Comparison of ENCODE assay signal across 25 cellular contexts in genomic region chr12:68780731-68781130, GRCh38. TPM values are rescaled to one million over a fixed set of nuclear protein-coding genes. Genes with fewer than 3 reads are reported as not detected.
A peak's percentile ranks its signal among the peaks of the same experiment; 100 is the strongest.
DNase-seq lines count a peak whose midpoint lies in the region; ATAC-seq, FAIRE-seq and TF ChIP-seq lines count a peak whose summit lies in the region.
"Had no signal": no experiment of that assay in that cellular context is flagged by ENCODE, and none has a peak within 500 bp of the region (broad histone marks: within the 10 kb centered on the region; RNA-seq: fewer than 3 reads in every experiment).

No MANE protein-coding gene starts in this region.

- H3K9ac ChIP-seq in keratinocyte (ENCODE audit: control insufficient read depth, extremely low read depth, insufficient read depth, low read length) = no peak overlapping the region
- no peak overlapping the region for H3K9ac ChIP-seq in smooth muscle cell (ENCODE audit: low read depth)
- H3K9ac ChIP-seq: neural progenitor cell had no signal

- H3F3A ChIP-seq in GM23338 (replicated peaks; ENCODE audit: low read depth) (no peaks in the 10 kb centered on the region), smooth muscle cell (ENCODE audit: low read depth) (no peaks in the 10 kb centered on the region)

- no peaks in the 10 kb centered on the region for H3K79me2 ChIP-seq in GM23338 (replicated peaks; ENCODE audit: insufficient read depth)
- no peaks in the 10 kb centered on the region for H3K79me2 ChIP-seq in keratinocyte (ENCODE audit: control insufficient read depth, insufficient read depth, low read length)
- no peaks in the 10 kb centered on the region for H3K79me2 ChIP-seq in smooth muscle cell (ENCODE audit: low read depth)

- H3K4me1 Mint-ChIP-seq in GM23338 = 0 out of 3 replicates have a peak, but pooled peaks cover 2% of the 10 kb centered on the region
- no peaks in the 10 kb centered on the region for H3K4me1 Mint-ChIP-seq in activated naive CD4-positive, alpha-beta T cell treated with anti-CD3 and anti-CD28 coated beads for 36 hours (ENCODE audit: low read depth)
- H3K4me1 Mint-ChIP-seq: activated naive CD4-positive, alpha-beta T cell treated with anti-CD3 and anti-CD28 coated beads, Interleukin-2, amount 10 ng/mL, durations not matched to agents 7 days and 5 days had no signal

- H3K36me3 Mint-ChIP-seq in GM23338 (ENCODE audit: low read depth) = no peaks in the 10 kb centered on the region; the same call in 2 of the 3 replicates
- H3K36me3 Mint-ChIP-seq in activated naive CD4-positive, alpha-beta T cell treated with anti-CD3 and anti-CD28 coated beads for 36 hours (ENCODE audit: low read depth) = no peaks in the 10 kb centered on the region
- H3K36me3 Mint-ChIP-seq: neural progenitor cell had no signal

- intact Hi-C loops in lower lobe of right lung (cut with DNase I) = no loop called here
- intact Hi-C loops in activated naive CD4-positive, alpha-beta T cell treated with anti-CD3 and anti-CD28 coated beads for 36 hours (cut with micrococcal nuclease) = no loop called here

- H3K27me3 ChIP-seq in GM23338 (ENCODE audit: insufficient read depth) = no peaks in the 10 kb centered on the region
- H3K27me3 ChIP-seq in keratinocyte (ENCODE audit: control insufficient read depth, extremely low read depth, insufficient read depth, low read length) = no peaks in the 10 kb centered on the region
- no peaks in the 10 kb centered on the region for H3K27me3 ChIP-seq in smooth muscle cell (ENCODE audit: low read depth)
- H3K27me3 ChIP-seq in lower lobe of right lung (ENCODE audit: low read depth) = no peaks in the 10 kb centered on the region
- H3K27me3 ChIP-seq: gastroesophageal sphincter, neural progenitor cell, Peyer's patch had no signal

- CTCF ChIA-PET in activated naive CD4-positive, alpha-beta T cell treated with anti-CD3 and anti-CD28 coated beads for 36 hours (lab: Charles Lee) = no interaction called here

- no peaks in the 10 kb centered on the region for H3K9me2 ChIP-seq in GM23338 (ENCODE audit: insufficient read depth)

- H3K9me3 ChIP-seq in keratinocyte (ENCODE audit: control insufficient read depth, low read depth, low read length) = no peaks in the 10 kb centered on the region
- H3K9me3 ChIP-seq in smooth muscle cell (replicated peaks; ENCODE audit: low read depth) = no peaks in the 10 kb centered on the region
- H3K9me3 ChIP-seq in lower lobe of right lung = no peaks in the 10 kb centered on the region
- H3K9me3 ChIP-seq: gastroesophageal sphincter, HAP-1, Peyer's patch had no signal

- no peak overlapping the region for H2AFZ ChIP-seq in GM23338
- H2AFZ ChIP-seq in keratinocyte (ENCODE audit: control insufficient read depth, low read length) = peak overlapping the region; percentile 74
- H2AFZ ChIP-seq in smooth muscle cell (ENCODE audit: low read depth) = no peak overlapping the region
- H2AFZ ChIP-seq: neural progenitor cell had no signal

- no peak overlapping the region for H3K27ac Mint-ChIP-seq in GM23338
- no peak overlapping the region for H3K27ac Mint-ChIP-seq in activated naive CD4-positive, alpha-beta T cell treated with anti-CD3 and anti-CD28 coated beads for 36 hours
- H3K27ac Mint-ChIP-seq: activated naive CD4-positive, alpha-beta T cell treated with anti-CD3 and anti-CD28 coated beads, Interleukin-2, amount 10 ng/mL, durations not matched to agents 7 days and 5 days; endodermal cell; neural progenitor cell had no signal

- WGBS in smooth muscle cell (ENCODE audit: low lambda C conversion rate) = 56% methylated on average over 6 of the region's 6 CpGs

- H3K4me2 ChIP-seq in GM23338 = no peak overlapping the region
- H3K4me2 ChIP-seq in keratinocyte (ENCODE audit: control insufficient read depth, extremely low read depth, insufficient read depth, low read depth, low read length) = no peak overlapping the region
- H3K4me2 ChIP-seq in smooth muscle cell = no peak overlapping the region
- H3K4me2 ChIP-seq: neural progenitor cell had no signal

- H3K9me1 ChIP-seq in keratinocyte (ENCODE audit: control insufficient read depth, extremely low read depth, insufficient read depth, low read length) = no peaks in the 10 kb centered on the region

- H3K27ac ChIP-seq in GM23338 (ENCODE audit: low read depth) = no peak overlapping the region
- H3K27ac ChIP-seq in caudate nucleus (ENCODE audit: low read depth, low read length) = peak overlapping the region; percentile 22
- H3K27ac ChIP-seq in keratinocyte (ENCODE audit: control insufficient read depth, insufficient read depth, low read length) = no peak overlapping the region
- H3K27ac ChIP-seq in smooth muscle cell (ENCODE audit: low read depth) = peak overlapping the region; percentile 51
- H3K27ac ChIP-seq in lower lobe of right lung = no peak overlapping the region
- H3K27ac ChIP-seq: neural progenitor cell, Peyer's patch had no signal

- no peak for FAIRE-seq in keratinocyte (lab: Jason Lieb, UNC)
- FAIRE-seq: K562 had no signal

- TF ChIP-seq CTCF in GM23338 (conservative IDR thresholded peaks at IDR 0.05; ENCODE audit: low read depth in 2 of 2) = no peak
- no peak for TF ChIP-seq CTCF in keratinocyte (optimal IDR thresholded peaks at IDR 0.05 in 1 of 3, IDR thresholded peaks at IDR 0.05 in 1 of 3, conservative IDR thresholded peaks at IDR 0.05 in 1 of 3; ENCODE audit: extremely low read depth in 1 of 3, insufficient read depth in 2 of 3, low read length in 3 of 3)
- no peak for TF ChIP-seq CTCF in smooth muscle cell (IDR thresholded peaks at IDR 0.05; ENCODE audit: borderline replicate concordance, insufficient read depth, poor library complexity, severe bottlenecking)
- TF ChIP-seq CTCF in lower lobe of right lung (IDR thresholded peaks at IDR 0.05) = no peak
- no peak for TF ChIP-seq CTCF in GM10266 (IDR thresholded peaks at IDR 0.05; ENCODE audit: control insufficient read depth, insufficient read depth, low read depth, missing control alignments)

- no peaks in the 10 kb centered on the region for H3K9me3 Mint-ChIP-seq in GM23338
- H3K9me3 Mint-ChIP-seq in activated naive CD4-positive, alpha-beta T cell treated with anti-CD3 and anti-CD28 coated beads for 36 hours = no peaks in the 10 kb centered on the region
- H3K9me3 Mint-ChIP-seq: activated naive CD4-positive, alpha-beta T cell treated with anti-CD3 and anti-CD28 coated beads, Interleukin-2, amount 10 ng/mL, durations not matched to agents 7 days and 5 days; endodermal cell; neural progenitor cell had no signal

- no peaks in the 10 kb centered on the region for H3K36me3 ChIP-seq in GM23338 (ENCODE audit: insufficient read depth)
- no peaks in the 10 kb centered on the region for H3K36me3 ChIP-seq in keratinocyte (ENCODE audit: control insufficient read depth in 2 of 2, extremely low read depth in 1 of 2, insufficient read depth in 2 of 2, low read length in 2 of 2)
- H3K36me3 ChIP-seq in smooth muscle cell (ENCODE audit: low read depth) = no peaks in the 10 kb centered on the region
- H3K36me3 ChIP-seq in lower lobe of right lung = no peaks in the 10 kb centered on the region
- H3K36me3 ChIP-seq: HAP-1, neural progenitor cell, Peyer's patch had no signal

- ATAC-seq in GM23338 (peak; percentile 32; the same call in 2 of the 3 replicates), lower lobe of right lung (no peak)
- ATAC-seq: gastroesophageal sphincter; K562; stimulated activated naive CD8-positive, alpha-beta T cell treated with anti-CD3 and anti-CD28 coated beads, Interleukin-15, Interleukin-2, amounts not matched to agents 100 U/mL and 50 U/mL, for 24 hours had no signal

- DNase-seq in GM23338 (ENCODE audit: low spot score) = no peak
- no peak for DNase-seq in caudate nucleus (lab: John Stamatoyannopoulos, UW)
- DNase-seq in keratinocyte (ENCODE audit: low read depth, low spot score) = no peak
- no peak for DNase-seq in smooth muscle cell (lab: John Stamatoyannopoulos, UW; ENCODE audit: unreplicated experiment)
- DNase-seq in lower lobe of right lung = no peak
- DNase-seq in activated naive CD4-positive, alpha-beta T cell treated with anti-CD3 and anti-CD28 coated beads for 36 hours = no peak
- no peak for DNase-seq in GM10266 (ENCODE audit: extremely low spot score)
- DNase-seq: activated CD4-positive, alpha-beta T cell treated with anti-CD3 and anti-CD28 coated beads, Interleukin-2, amount 50 U/mL, for 48 hours; activated naive CD4-positive, alpha-beta T cell treated with anti-CD3 and anti-CD28 coated beads, Interleukin-2, amount 10 ng/mL, durations not matched to agents 7 days and 5 days; amygdala; endodermal cell; GDM1; NCI-H1105; NCI-H187 treated with DMSO at 0.1 percent for 48 hours; NCI-H526; Peyer's patch; SHP77 treated with DMSO at 0.1 percent for 48 hours; stimulated activated CD4-positive, alpha-beta T cell treated with anti-CD3 and anti-CD28 coated beads, Interleukin-15, amount 100 ng/mL, for 24 hours; stimulated activated naive CD8-positive, alpha-beta T cell treated with anti-CD3 and anti-CD28 coated beads, Interleukin-15, Interleukin-2, amounts not matched to agents 100 U/mL and 50 U/mL, for 24 hours; SW 1271; T1000 had no signal

- dilution Hi-C loops in keratinocyte (cut with MboI; ENCODE audit: extremely low pct_ligation_motif_present, low sequenced_read_pairs) = no loop called here

- no peak overlapping the region for H3K4me3 Mint-ChIP-seq in GM23338
- H3K4me3 Mint-ChIP-seq in activated naive CD4-positive, alpha-beta T cell treated with anti-CD3 and anti-CD28 coated beads for 36 hours = no peak overlapping the region
- H3K4me3 Mint-ChIP-seq: activated naive CD4-positive, alpha-beta T cell treated with anti-CD3 and anti-CD28 coated beads, Interleukin-2, amount 10 ng/mL, durations not matched to agents 7 days and 5 days; endodermal cell; neural progenitor cell had no signal

- peaks cover 7% of the 10 kb centered on the region for H3K27me3 Mint-ChIP-seq in GM23338 (ENCODE audit: insufficient read depth, low read depth, poor library complexity)
- H3K27me3 Mint-ChIP-seq in activated naive CD4-positive, alpha-beta T cell treated with anti-CD3 and anti-CD28 coated beads for 36 hours (ENCODE audit: low read depth) = no peaks in the 10 kb centered on the region
- H3K27me3 Mint-ChIP-seq: activated naive CD4-positive, alpha-beta T cell treated with anti-CD3 and anti-CD28 coated beads, Interleukin-2, amount 10 ng/mL, durations not matched to agents 7 days and 5 days had no signal

- H3K4me3 ChIP-seq in GM23338 (no peak overlapping the region), keratinocyte (ENCODE audit: control insufficient read depth in 2 of 3, extremely low read depth in 1 of 3, insufficient read depth in 2 of 3, low read depth in 1 of 3, low read length in 3 of 3) (no peak overlapping the region), smooth muscle cell (no peak overlapping the region), lower lobe of right lung (no peak overlapping the region)
- H3K4me3 ChIP-seq: gastroesophageal sphincter, HAP-1, K562, neural progenitor cell, Peyer's patch had no signal

- H4K20me1 ChIP-seq in GM23338 (replicated peaks; ENCODE audit: insufficient read depth) (no peaks in the 10 kb centered on the region), keratinocyte (ENCODE audit: control insufficient read depth, extremely low read depth, insufficient read depth, low read length) (no peaks in the 10 kb centered on the region), smooth muscle cell (ENCODE audit: low read depth) (no peaks in the 10 kb centered on the region)

- H3K4me1 ChIP-seq in GM23338 (ENCODE audit: insufficient read depth) (no peaks in the 10 kb centered on the region), keratinocyte (ENCODE audit: control insufficient read depth, extremely low read depth, insufficient read depth, low read length) (peaks cover 18% of the 10 kb centered on the region), smooth muscle cell (ENCODE audit: low read depth) (no peaks in the 10 kb centered on the region), lower lobe of right lung (peaks cover 8% of the 10 kb centered on the region)
- H3K4me1 ChIP-seq: gastroesophageal sphincter, HAP-1, neural progenitor cell, Peyer's patch had no signal

RNA-seq across cellular contexts. Expression of gene MDM2, which starts 27.2 kb away (rescaled TPM):
- total RNA-seq in GM23338 (2014; rRNA removed; shearing (Covaris generic)) = 85.4 and 105 TPM in 2 replicates
- 136 and 160 TPM in 2 replicates for polyA plus RNA-seq in GM23338 (2016; fragmentation: Nextera tagmentation; extraction: Ambion mirVana)
- 24.0 to 55.0 TPM (median 28.0 TPM) in 3 replicates for polyA plus RNA-seq in keratinocyte
- polyA plus RNA-seq in keratinocyte (2011; ENCODE audit: low read depth) = 578 TPM
- polyA plus RNA-seq in keratinocyte (2011; cell fraction: cytosol; rRNA removed) = 30.8 and 56.6 TPM in 2 replicates
- polyA plus RNA-seq in keratinocyte (2011; cell fraction: nucleus; rRNA removed) = 118 and 137 TPM in 2 replicates
- 39.7 and 102 TPM in 2 replicates for polyA plus RNA-seq in keratinocyte (2012; ENCODE audit: low replicate concordance)
- polyA minus RNA-seq in keratinocyte = 54.4 to 192 TPM (median 91.3 TPM) in 3 replicates
- 77.7 TPM for polyA minus RNA-seq in keratinocyte (2011; cell fraction: cytosol; rRNA and poly(A)+ RNA removed)
- polyA minus RNA-seq in keratinocyte (2011; cell fraction: nucleus; rRNA and poly(A)+ RNA removed) = 115 and 224 TPM in 2 replicates
- 189 and 278 TPM in 2 replicates for total RNA-seq in smooth muscle cell
- polyA plus RNA-seq in smooth muscle cell = 43.4 and 80.2 TPM in 2 replicates
- total RNA-seq in lower lobe of right lung = 136 TPM
- 100 to 1,000 TPM; 165 to 166 TPM for total RNA-seq in activated naive CD4-positive, alpha-beta T cell treated with anti-CD3 and anti-CD28 coated beads for 36 hours

RNA-seq across cellular contexts. Expression of gene SLC35E3, which starts 34.8 kb away (rescaled TPM):
- total RNA-seq in GM23338 (2014; rRNA removed; shearing (Covaris generic)) = 1.5 and 5.5 TPM in 2 replicates
- 11.4 and 13.8 TPM in 2 replicates for polyA plus RNA-seq in GM23338 (2016; fragmentation: Nextera tagmentation; extraction: Ambion mirVana)
- polyA plus RNA-seq in keratinocyte = 4.0 to 9.9 TPM (median 5.4 TPM) in 3 replicates
- polyA plus RNA-seq in keratinocyte (2011; ENCODE audit: low read depth) = 0.91 TPM
- 4.6 and 6.2 TPM in 2 replicates for polyA plus RNA-seq in keratinocyte (2011; cell fraction: cytosol; rRNA removed)
- 11.0 and 11.9 TPM in 2 replicates for polyA plus RNA-seq in keratinocyte (2011; cell fraction: nucleus; rRNA removed)
- 4.1 and 4.5 TPM in 2 replicates for polyA plus RNA-seq in keratinocyte (2012; ENCODE audit: low replicate concordance)
- 3.0 to 5.0 TPM (median 4.2 TPM) in 3 replicates for polyA minus RNA-seq in keratinocyte
- 4.6 TPM for polyA minus RNA-seq in keratinocyte (2011; cell fraction: cytosol; rRNA and poly(A)+ RNA removed)
- 3.4 and 3.7 TPM in 2 replicates for polyA minus RNA-seq in keratinocyte (2011; cell fraction: nucleus; rRNA and poly(A)+ RNA removed)
- total RNA-seq in smooth muscle cell = 1.1 and 18.8 TPM in 2 replicates
- polyA plus RNA-seq in smooth muscle cell = 8.9 and 10.1 TPM in 2 replicates
- 16.5 TPM for total RNA-seq in lower lobe of right lung
- 1 to 10 TPM; 2.8 to 3.1 TPM for total RNA-seq in activated naive CD4-positive, alpha-beta T cell treated with anti-CD3 and anti-CD28 coated beads for 36 hours

Comparison
In these comparisons a context has a peak if more than half of its experiments do, and no peak if none do; other contexts are left out.
1. H3K27ac ChIP-seq: peak in caudate nucleus (single experiment) and smooth muscle cell (single experiment); none in GM23338 (single experiment), keratinocyte (single experiment) and lower lobe of right lung (single experiment).